ENCODE assay signal across 8 cellular contexts in the genomic region with DNA sequence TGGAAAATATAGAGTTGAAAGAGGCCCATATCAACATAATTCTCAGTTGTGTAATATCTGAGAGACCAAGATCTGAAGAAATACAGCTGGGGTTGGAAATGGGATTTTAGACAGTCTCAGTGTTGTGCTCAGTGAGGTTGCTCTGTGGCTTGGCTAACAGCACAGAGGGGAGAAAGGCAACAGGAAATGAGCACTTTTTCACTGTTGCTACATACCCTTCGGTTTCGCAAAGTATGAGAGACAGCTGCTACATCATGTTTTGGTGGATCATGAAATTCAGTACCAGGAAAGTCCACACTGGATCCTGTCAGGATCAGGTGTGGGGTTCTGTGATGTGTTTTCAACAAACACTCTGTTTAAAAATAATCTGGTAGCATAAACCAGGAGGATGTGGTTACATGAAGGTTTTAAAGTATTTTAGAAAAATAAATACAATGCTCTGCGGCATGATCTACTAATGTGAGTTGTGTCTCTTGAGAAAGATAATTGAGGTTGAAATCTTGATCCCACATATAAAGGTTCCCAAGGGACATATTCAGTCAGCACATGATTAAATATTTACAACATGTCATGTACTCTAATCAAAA. TPM values are rescaled to one million over a fixed set of nuclear protein-coding genes. Genes with fewer than 3 reads are reported as not detected.
DNase-seq lines count a peak whose midpoint lies in the region; ATAC-seq and TF ChIP-seq lines count a peak whose summit lies in the region.

No MANE protein-coding gene starts in this region.

- H3K4me3 ChIP-seq in CD4-positive, alpha-beta memory T cell (ENCODE audit: low read length in 2 of 2) = no peak overlapping the region

- DNase-seq in CD4-positive, alpha-beta memory T cell = peak in 4 of 5 donors; percentile 17 to 30 (median 26)
- DNase-seq in activated naive CD8-positive, alpha-beta T cell treated with anti-CD3 and anti-CD28 coated beads, Interleukin-2, amount 10 ng/mL, durations not matched to agents 7 days and 5 days = no peak
- DNase-seq in omental fat pad (ENCODE audit: low spot score) (no peak), middle frontal gyrus (ENCODE audit: extremely low spot score, low spot score) (no peak), NCI-H2029 treated with DMSO at 0.1 percent for 48 hours (lab: John Stamatoyannopoulos, UW) (no peak), SHP77 (lab: John Stamatoyannopoulos, UW) (no peak)

- peaks cover 0 to 2% of the 10 kb centered on the region in 2 donors for H3K27me3 Mint-ChIP-seq in CD4-positive, alpha-beta memory T cell
- H3K27me3 Mint-ChIP-seq in activated naive CD8-positive, alpha-beta T cell treated with anti-CD3 and anti-CD28 coated beads, Interleukin-2, amount 10 ng/mL, durations not matched to agents 7 days and 5 days = peaks cover 12% of the 10 kb centered on the region

- no peak for TF ChIP-seq CTCF in omental fat pad (IDR thresholded peaks at IDR 0.05)

- H3K9me3 Mint-ChIP-seq in CD4-positive, alpha-beta memory T cell = peaks cover 0 to 2% (median 0%) of the 10 kb centered on the region in 8 donors
- no peaks in the 10 kb centered on the region for H3K9me3 Mint-ChIP-seq in activated naive CD8-positive, alpha-beta T cell treated with anti-CD3 and anti-CD28 coated beads, Interleukin-2, amount 10 ng/mL, durations not matched to agents 7 days and 5 days

- H3K4me1 Mint-ChIP-seq in CD4-positive, alpha-beta memory T cell = peaks cover 22 to 47% (median 33%) of the 10 kb centered on the region in 4 donors
- H3K4me1 Mint-ChIP-seq in activated naive CD8-positive, alpha-beta T cell treated with anti-CD3 and anti-CD28 coated beads, Interleukin-2, amount 10 ng/mL, durations not matched to agents 7 days and 5 days = peaks cover 37% of the 10 kb centered on the region

- H3K27ac Mint-ChIP-seq in CD4-positive, alpha-beta memory T cell = peak overlapping the region; percentile 13 to 87 (median 53)
- H3K27ac Mint-ChIP-seq in activated naive CD8-positive, alpha-beta T cell treated with anti-CD3 and anti-CD28 coated beads, Interleukin-2, amount 10 ng/mL, durations not matched to agents 7 days and 5 days = peak overlapping the region; percentile 58

- no peak overlapping the region for H3K27ac ChIP-seq in CD4-positive, alpha-beta memory T cell (ENCODE audit: low read depth, low read length)

- peaks cover 32% of the 10 kb centered on the region for H3K4me1 ChIP-seq in CD4-positive, alpha-beta memory T cell (ENCODE audit: insufficient read depth, low read length)

- POLR2A ChIA-PET in CD4-positive, alpha-beta memory T cell (lab: Charles Lee; ENCODE audit: partially characterized antibody) = interaction anchor here (1.2 to 1.3 kb wide), 2 partner anchors 8 to 19 kb away, joined by 3 to 5 read pairs; no protein-coding TSS in a partner anchor
- POLR2A ChIA-PET in activated naive CD8-positive, alpha-beta T cell treated with anti-CD3 and anti-CD28 coated beads, Interleukin-2, amount 10 ng/mL, durations not matched to agents 7 days and 5 days (lab: Charles Lee) = interaction anchor here (0.8 kb wide), 1 partner anchor 65 kb away, joined by 3 read pairs; no protein-coding TSS in a partner anchor

- no peaks in the 10 kb centered on the region for H3K36me3 Mint-ChIP-seq in CD4-positive, alpha-beta memory T cell
- H3K36me3 Mint-ChIP-seq in activated naive CD8-positive, alpha-beta T cell treated with anti-CD3 and anti-CD28 coated beads, Interleukin-2, amount 10 ng/mL, durations not matched to agents 7 days and 5 days = no peaks in the 10 kb centered on the region

- peak overlapping the region in 7 of 8 donors; percentile 30 to 76 (median 49) for H3K4me3 Mint-ChIP-seq in CD4-positive, alpha-beta memory T cell
- H3K4me3 Mint-ChIP-seq in activated naive CD8-positive, alpha-beta T cell treated with anti-CD3 and anti-CD28 coated beads, Interleukin-2, amount 10 ng/mL, durations not matched to agents 7 days and 5 days = peak overlapping the region; percentile 50

- ATAC-seq in GM19395 (IDR thresholded peaks at IDR 0.05; ENCODE audit: unreplicated experiment) (peak; percentile 94), HG03439 (IDR thresholded peaks at IDR 0.05; ENCODE audit: unreplicated experiment) (peak; percentile 78), omental fat pad (ENCODE audit: low FRiP score) (peak; percentile 70)
- peak; percentile 98 for ATAC-seq in activated naive CD8-positive, alpha-beta T cell treated with anti-CD3 and anti-CD28 coated beads, Interleukin-2, amount 10 ng/mL, durations not matched to agents 7 days and 5 days (ENCODE audit: low read depth)

- no peaks in the 10 kb centered on the region for H3K36me3 ChIP-seq in CD4-positive, alpha-beta memory T cell (ENCODE audit: insufficient read depth, low read length)

- CTCF ChIA-PET in CD4-positive, alpha-beta memory T cell (lab: Charles Lee; ENCODE audit: partially characterized antibody) = no interaction called here

- intact Hi-C loops in CD4-positive, alpha-beta memory T cell (cut with micrococcal nuclease) = loop anchor here (10.0 kb wide), 1 partner anchor 334 kb away; no protein-coding TSS in a partner anchor

- H3K27me3 ChIP-seq in CD4-positive, alpha-beta memory T cell (ENCODE audit: insufficient read depth, low read length) = no peaks in the 10 kb centered on the region

- H3K9me3 ChIP-seq in CD4-positive, alpha-beta memory T cell (ENCODE audit: control insufficient read depth in 1 of 2, low read length in 2 of 2) = no peaks in the 10 kb centered on the region

RNA-seq across cellular contexts. Expression of gene GPR88, which starts 6.9 kb away (rescaled TPM):
- total RNA-seq in CD4-positive, alpha-beta memory T cell = under 1 TPM in 1 of 2 experiments, not detected in 1; 0.12 TPM
- polyA plus RNA-seq in CD4-positive, alpha-beta memory T cell = not detected
- not detected for total RNA-seq in activated naive CD8-positive, alpha-beta T cell treated with anti-CD3 and anti-CD28 coated beads, Interleukin-2, amount 10 ng/mL, durations not matched to agents 7 days and 5 days
- 1 to 10 TPM in 1 of 4 donors, under 1 TPM in 2, not detected in 1; 0.28 to 1.9 (median 0.79) TPM for total RNA-seq in omental fat pad

Comparison
In these comparisons a context has a peak if more than half of its experiments do, and no peak if none do; other contexts are left out.
1. DNase-seq: peak in CD4-positive, alpha-beta memory T cell (4 of 5); none in activated naive CD8-positive, alpha-beta T cell treated with anti-CD3 and anti-CD28 coated beads, Interleukin-2, amount 10 ng/mL, durations not matched to agents 7 days and 5 days (single experiment), omental fat pad (single experiment), middle frontal gyrus (single experiment), NCI-H2029 treated with DMSO at 0.1 percent for 48 hours (single experiment) and SHP77 (0 of 2).
2. Peak in every context shown above with its lines, with median percentiles within 50 percentile points of each other: ATAC-seq.